In genomic region chr7:22387583-22387982, GRCh38 we compare ENCODE assay signal across 12 cellular contexts. TPM values are rescaled to one million over a fixed set of nuclear protein-coding genes. Genes with fewer than 3 reads are reported as not detected.
DNase-seq lines count a peak whose midpoint lies in the region; ATAC-seq and TF ChIP-seq lines count a peak whose summit lies in the region.
"Had no signal": no experiment of that assay in that cellular context is flagged by ENCODE, and none has a peak within 500 bp of the region (broad histone marks: within the 10 kb centered on the region; RNA-seq: fewer than 3 reads in every experiment).

No MANE protein-coding gene starts in this region.

- no peak overlapping the region for H3K4me3 ChIP-seq in fibroblast of pulmonary artery (replicated peaks; ENCODE audit: low read depth, low read length)
- H3K4me3 ChIP-seq in skeletal muscle satellite cell (ENCODE audit: low read length): no peak overlapping the region
- H3K4me3 ChIP-seq in upper lobe of right lung: no peak overlapping the region

- H3K9ac ChIP-seq in skeletal muscle satellite cell (ENCODE audit: low read depth, low read length): no peak overlapping the region

- no peaks in the 10 kb centered on the region for H3K36me3 ChIP-seq in skeletal muscle satellite cell (ENCODE audit: insufficient read depth, low read length)
- H3K36me3 ChIP-seq in upper lobe of right lung: no peaks in the 10 kb centered on the region

- H3K27me3 ChIP-seq in skeletal muscle satellite cell (ENCODE audit: control insufficient read depth, insufficient read depth, low read length): no peaks in the 10 kb centered on the region
- no peaks in the 10 kb centered on the region for H3K27me3 ChIP-seq in upper lobe of right lung

- H3K9me3 ChIP-seq in skeletal muscle satellite cell (replicated peaks; ENCODE audit: low read length) (no peaks in the 10 kb centered on the region), upper lobe of right lung (no peaks in the 10 kb centered on the region)

- no peak for TF ChIP-seq CTCF in fibroblast of pulmonary artery (IDR thresholded peaks at IDR 0.05; ENCODE audit: low read length, missing control alignments)
- TF ChIP-seq CTCF in upper lobe of right lung (IDR thresholded peaks at IDR 0.05): no peak

- no peak overlapping the region for H3K27ac ChIP-seq in upper lobe of right lung

- intact Hi-C loops in upper lobe of right lung (cut with DNase I): no loop called here

- ATAC-seq in HG03520 (IDR thresholded peaks at IDR 0.05; ENCODE audit: unreplicated experiment) (no peak), upper lobe of right lung (no peak)
- ATAC-seq: WTC11 had no signal

- H3K4me1 ChIP-seq in skeletal muscle satellite cell (ENCODE audit: control insufficient read depth, insufficient read depth, low read length): peaks cover 10% of the 10 kb centered on the region
- H3K4me1 ChIP-seq in upper lobe of right lung: no peaks in the 10 kb centered on the region

- peak overlapping the region; percentile 12 for H3K4me2 ChIP-seq in skeletal muscle satellite cell (ENCODE audit: low read length)

- peak; percentile 54 for DNase-seq in GM03348 (ENCODE audit: low spot score)
- peak in 34 of 56 donors; percentile 2 to 69 (median 25) for DNase-seq in amygdala (lab: John Stamatoyannopoulos, UW)
- peak; percentile 31 for DNase-seq in fibroblast of pulmonary artery (ENCODE audit: low read depth)
- DNase-seq in Kasumi-1 (lab: John Stamatoyannopoulos, UW): no peak
- DNase-seq in upper lobe of right lung: no peak
- DNase-seq in T-helper 9 cell: no peak
- DNase-seq: CD4-positive, alpha-beta T cell; NCI-H1048; NCI-H2227 treated with DMSO at 0.1 percent for 48 hours had no signal

RNA-seq across cellular contexts. Expression of gene RAPGEF5, which starts 30.6 kb away (rescaled TPM):
- total RNA-seq in skeletal muscle satellite cell (2012; rRNA removed): 1.5 TPM in 2 replicates
- total RNA-seq in upper lobe of right lung: 139 TPM

Comparison
In these comparisons a context has a peak if more than half of its experiments do, and no peak if none do; other contexts are left out.
1. DNase-seq: peak in GM03348 (single experiment), amygdala (34 of 56) and fibroblast of pulmonary artery (single experiment); none in Kasumi-1 (0 of 2), upper lobe of right lung (single experiment) and T-helper 9 cell (single experiment).